In the genomic region with DNA sequence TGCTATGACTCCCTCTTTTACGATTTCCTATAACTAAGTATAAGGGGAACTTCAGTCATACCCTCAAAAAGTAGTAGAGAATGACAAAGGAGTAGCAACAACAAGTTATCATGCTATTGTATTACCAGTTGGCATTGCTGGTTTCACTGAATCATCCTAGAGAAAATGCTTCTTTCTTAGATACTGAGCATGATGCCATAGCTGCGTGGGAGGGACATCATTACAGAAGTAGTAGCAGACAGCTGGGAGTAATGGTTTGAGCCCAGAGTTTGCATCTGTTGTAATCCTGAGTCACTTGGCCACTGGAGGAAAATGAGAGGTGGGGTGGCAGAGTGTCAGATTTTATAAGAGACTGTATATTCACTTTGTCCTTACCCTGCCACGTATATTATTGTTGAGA, we compare ENCODE assay signal across 10 cellular contexts. TPM values are rescaled to one million over a fixed set of nuclear protein-coding genes. Genes with fewer than 3 reads are reported as not detected.
DNase-seq lines count a peak whose midpoint lies in the region; ATAC-seq and FAIRE-seq lines count a peak whose summit lies in the region.
"Had no signal": no experiment of that assay in that cellular context is flagged by ENCODE, and none has a peak within 500 bp of the region (broad histone marks: within the 10 kb centered on the region; RNA-seq: fewer than 3 reads in every experiment).

No MANE protein-coding gene starts in this region.

- intact Hi-C loops in activated T-helper 1 cell treated with anti-CD3 and anti-CD28 coated beads, Interleukin-12 subunit alpha, Interleukin-12 subunit beta, Interleukin-2, Interleukin-4 antibody, amounts not matched to agents 30 ng/mL and 10 ng/mL and 1 ng/mL, durations not matched to agents 14 hours and 24 hours and 36 hours (cut with micrococcal nuclease) = no loop called here

- peaks cover 43% of the 10 kb centered on the region for H3K36me3 Mint-ChIP-seq in activated T-helper 1 cell treated with anti-CD3 and anti-CD28 coated beads, Interleukin-12 subunit alpha, Interleukin-12 subunit beta, Interleukin-2, Interleukin-4 antibody, amounts not matched to agents 30 ng/mL and 10 ng/mL and 1 ng/mL, durations not matched to agents 14 hours and 24 hours and 36 hours (ENCODE audit: low read depth)

- peaks cover 33% of the 10 kb centered on the region for H3K4me1 Mint-ChIP-seq in activated T-helper 1 cell treated with anti-CD3 and anti-CD28 coated beads, Interleukin-12 subunit alpha, Interleukin-12 subunit beta, Interleukin-2, Interleukin-4 antibody, amounts not matched to agents 30 ng/mL and 10 ng/mL and 1 ng/mL, durations not matched to agents 14 hours and 24 hours and 36 hours (ENCODE audit: low read depth)

- H3K27me3 Mint-ChIP-seq in activated T-helper 1 cell treated with anti-CD3 and anti-CD28 coated beads, Interleukin-12 subunit alpha, Interleukin-12 subunit beta, Interleukin-2, Interleukin-4 antibody, amounts not matched to agents 30 ng/mL and 10 ng/mL and 1 ng/mL, durations not matched to agents 14 hours and 24 hours and 36 hours (ENCODE audit: insufficient read depth) = no peaks in the 10 kb centered on the region

- ATAC-seq in HG02610 (IDR thresholded peaks at IDR 0.05; ENCODE audit: unreplicated experiment) = no peak
- ATAC-seq: Panc1 had no signal

- H3K4me3 Mint-ChIP-seq in activated T-helper 1 cell treated with anti-CD3 and anti-CD28 coated beads, Interleukin-12 subunit alpha, Interleukin-12 subunit beta, Interleukin-2, Interleukin-4 antibody, amounts not matched to agents 30 ng/mL and 10 ng/mL and 1 ng/mL, durations not matched to agents 14 hours and 24 hours and 36 hours = no peak overlapping the region

- no peaks in the 10 kb centered on the region for H3K9me3 Mint-ChIP-seq in activated T-helper 1 cell treated with anti-CD3 and anti-CD28 coated beads, Interleukin-12 subunit alpha, Interleukin-12 subunit beta, Interleukin-2, Interleukin-4 antibody, amounts not matched to agents 30 ng/mL and 10 ng/mL and 1 ng/mL, durations not matched to agents 14 hours and 24 hours and 36 hours

- peak; percentile 55 for DNase-seq in stimulated activated naive CD4-positive, alpha-beta T cell treated with Interleukin-2 at 50 U/mL for 16 hours (lab: John Stamatoyannopoulos, UW)
- DNase-seq in stimulated activated naive CD4-positive, alpha-beta T cell (lab: John Stamatoyannopoulos, UW) = no peak
- DNase-seq in activated T-helper 1 cell treated with anti-CD3 and anti-CD28 coated beads, Interleukin-12 subunit alpha, Interleukin-12 subunit beta, Interleukin-2, Interleukin-4 antibody, amounts not matched to agents 30 ng/mL and 10 ng/mL and 1 ng/mL, durations not matched to agents 14 hours and 24 hours and 36 hours (ENCODE audit: low spot score) = no peak
- peak; percentile 58 for DNase-seq in kidney tubule cell (ENCODE audit: low spot score)
- peak; percentile 2 for DNase-seq in urothelium cell line (ENCODE audit: low spot score)
- no peak for DNase-seq in putamen (ENCODE audit: low spot score)
- DNase-seq in SHP77 treated with DMSO at 0.1 percent for 48 hours (lab: John Stamatoyannopoulos, UW) = no peak
- DNase-seq: DND-41 had no signal

- FAIRE-seq in urothelium cell line (lab: Jason Lieb, UNC) = no peak

- H3K27ac Mint-ChIP-seq in activated T-helper 1 cell treated with anti-CD3 and anti-CD28 coated beads, Interleukin-12 subunit alpha, Interleukin-12 subunit beta, Interleukin-2, Interleukin-4 antibody, amounts not matched to agents 30 ng/mL and 10 ng/mL and 1 ng/mL, durations not matched to agents 14 hours and 24 hours and 36 hours = peak overlapping the region; percentile 6

RNA-seq across cellular contexts. Expression of gene MTMR1, which starts 38.6 kb away (rescaled TPM):
- 31.8 and 40.0 TPM in 2 replicates for total RNA-seq in activated T-helper 1 cell treated with anti-CD3 and anti-CD28 coated beads, Interleukin-12 subunit alpha, Interleukin-12 subunit beta, Interleukin-2, Interleukin-4 antibody, amounts not matched to agents 30 ng/mL and 10 ng/mL and 1 ng/mL, durations not matched to agents 14 hours and 24 hours and 36 hours

Comparison
In these comparisons a context has a peak if more than half of its experiments do, and no peak if none do; other contexts are left out.
1. DNase-seq: peak in stimulated activated naive CD4-positive, alpha-beta T cell treated with Interleukin-2 at 50 U/mL for 16 hours (single experiment), kidney tubule cell (single experiment) and urothelium cell line (single experiment); none in stimulated activated naive CD4-positive, alpha-beta T cell (0 of 6), activated T-helper 1 cell treated with anti-CD3 and anti-CD28 coated beads, Interleukin-12 subunit alpha, Interleukin-12 subunit beta, Interleukin-2, Interleukin-4 antibody, amounts not matched to agents 30 ng/mL and 10 ng/mL and 1 ng/mL, durations not matched to agents 14 hours and 24 hours and 36 hours (single experiment), putamen (single experiment) and SHP77 treated with DMSO at 0.1 percent for 48 hours (single experiment).